Comparison of ENCODE assay signal across 17 cellular contexts in genomic region chr10:123678376-123678775, GRCh38. TPM values are rescaled to one million over a fixed set of nuclear protein-coding genes. Genes with fewer than 3 reads are reported as not detected.
"Had no signal": no experiment of that assay in that cellular context is flagged by ENCODE, and none has a peak within 500 bp of the region (broad histone marks: within the 10 kb centered on the region; RNA-seq: fewer than 3 reads in every experiment).

No MANE protein-coding gene starts in this region.

- ATAC-seq: gastrocnemius medialis, heart left ventricle, natural killer cell, T-helper 17 cell had no signal

- H3K27ac ChIP-seq: ascending aorta, breast epithelium, gastrocnemius medialis, heart left ventricle, parathyroid adenoma, spleen, WERI-Rb-1 had no signal

- H3K27me3 ChIP-seq: ascending aorta, breast epithelium had no signal

- DNase-seq: activated CD4-positive, alpha-beta T cell treated with anti-CD3 and anti-CD28 coated beads, Interleukin-2, amount 50 U/mL, for 48 hours; activated gamma-delta T cell; cortex of kidney; gastrocnemius medialis; heart left ventricle; natural killer cell; spleen; stimulated activated CD8-positive, alpha-beta memory T cell treated with anti-CD3 and anti-CD28 coated beads, Interleukin-4, amount 100 ng/mL, for 48 hours; stimulated activated naive CD4-positive, alpha-beta T cell; T-helper 17 cell; WERI-Rb-1 had no signal

- H2AFZ ChIP-seq: parathyroid adenoma had no signal

- H3K9ac ChIP-seq: parathyroid adenoma had no signal

- H3K4me3 ChIP-seq: ascending aorta, breast epithelium, gastrocnemius medialis, heart left ventricle, spleen had no signal

- H3K36me3 ChIP-seq: ascending aorta, breast epithelium, gastrocnemius medialis, heart left ventricle, spleen, WERI-Rb-1 had no signal

- H3K79me2 ChIP-seq: parathyroid adenoma had no signal

- H3K9me3 ChIP-seq: ascending aorta, breast epithelium, gastrocnemius medialis, heart left ventricle, spleen had no signal

- H3K4me1 ChIP-seq: ascending aorta, breast epithelium, gastrocnemius medialis, heart left ventricle, parathyroid adenoma, spleen had no signal

RNA-seq across cellular contexts. Expression of gene GPR26, which starts 12.2 kb away (rescaled TPM):
- total RNA-seq: ascending aorta, breast epithelium, gastrocnemius medialis, heart left ventricle, liver, natural killer cell, spleen, T-helper 17 cell, ureter had no signal
- polyA plus RNA-seq: esophagus, heart left ventricle, liver, spleen had no signal
